Comparison of ENCODE assay signal across 8 cellular contexts in genomic region chr9:89309608-89310485, GRCh38. TPM values are rescaled to one million over a fixed set of nuclear protein-coding genes. Genes with fewer than 3 reads are reported as not detected.
DNase-seq lines count a peak whose midpoint lies in the region; ATAC-seq, FAIRE-seq and TF ChIP-seq lines count a peak whose summit lies in the region.

No MANE protein-coding gene starts in this region.

- 28% methylated on average over 24 of the region's 25 CpGs; no CpG with 5 or more reads in 1 of the 2 experiments for WGBS in H1 (ENCODE audit: extremely low coverage in 1 of 2, insufficient coverage in 1 of 2, insufficient read length in 1 of 2, insufficient replicate concordance in 2 of 2, low coverage in 1 of 2, low lambda C conversion rate in 2 of 2, missing lambda C conversion rate in 1 of 2), 2 experiments

- peak overlapping the region; percentile 100; the same call in 1 of the 2 replicates for H4K8ac ChIP-seq in H1 (ENCODE audit: extremely low read depth, insufficient read depth, low read length)

- peak in 1 of 2 experiments; percentile 63; a peak in 1 of 3 replicates for TF ChIP-seq POLR2A in H1 (IDR thresholded peaks at IDR 0.05; ENCODE audit: control extremely low read depth in 1 of 2, low read depth in 2 of 2, low read length in 2 of 2)

- no peak overlapping the region for H3K23ac ChIP-seq in H1 (ENCODE audit: insufficient read length)

- H2BK120ac ChIP-seq in H1 (replicated peaks; ENCODE audit: low read depth, low read length) = no peak overlapping the region

- ATAC-seq in SK-N-SH treated with all-trans-retinoic acid at 6 μM for 48 hours (no peak), HG02970 (IDR thresholded peaks at IDR 0.05; ENCODE audit: low FRiP score, unreplicated experiment) (no peak)

- H3K56ac ChIP-seq in H1 (replicated peaks; ENCODE audit: insufficient read length, low read depth, low read length) = peak overlapping the region; percentile 35

- no peak overlapping the region for H2BK20ac ChIP-seq in H1 (ENCODE audit: low read length)

- no peak overlapping the region for H2AFZ ChIP-seq in H1 (ENCODE audit: low read length)

- H3K4me3 Mint-ChIP-seq in neural crest cell = peak overlapping the region; percentile 88

- no peak overlapping the region; the same call in 1 of the 2 replicates for H3K18ac ChIP-seq in H1 (ENCODE audit: extremely low read depth, low read length)

- POLR2A ChIA-PET in H1 (lab: Charles Lee; ENCODE audit: partially characterized antibody) = interaction anchor here (0.7 to 2.5 kb wide), 24 partner anchors 9 to 681 kb away, joined by 3 to 33 read pairs (median 3); partner anchors contain the start of genes SECISBP2 and SHC3

- H2BK5ac ChIP-seq in H1 (ENCODE audit: low read depth, low read length) = peak overlapping the region; percentile 95

- peak overlapping the region; percentile 50 for H4K5ac ChIP-seq in H1 (ENCODE audit: insufficient read length, low read depth, low read length)

- H3K79me2 ChIP-seq in H1 (ENCODE audit: control insufficient read depth in 1 of 2, insufficient read depth in 2 of 2, low read length in 2 of 2) = peaks cover 36 to 44% of the 10 kb centered on the region in 2 experiments

- H4K20me1 ChIP-seq in H1 (replicated peaks in 1 of 2; ENCODE audit: control insufficient read depth in 1 of 2, insufficient read depth in 2 of 2, low read length in 2 of 2) = peaks cover 12 to 24% of the 10 kb centered on the region in 2 experiments

- H3K4me2 ChIP-seq in H1 (ENCODE audit: insufficient read depth in 1 of 2, low read depth in 2 of 2, low read length in 2 of 2) = peak overlapping the region; percentile 63 to 87

- H3K14ac ChIP-seq in H1 (ENCODE audit: insufficient read length) = no peak overlapping the region

- peaks cover 0 to 29% (median 3%) of the 10 kb centered on the region in 4 experiments; a peak in 4 of 8 replicates for H3K36me3 ChIP-seq in H1 (ENCODE audit: control insufficient read depth in 2 of 4, insufficient read depth in 4 of 4, low read length in 3 of 4)

- H3K36me3 Mint-ChIP-seq in neural crest cell (ENCODE audit: low read depth) = peaks cover 13% of the 10 kb centered on the region

- DNase-seq in DMS 273 (lab: John Stamatoyannopoulos, UW; ENCODE audit: unreplicated experiment) (peak; percentile 20), DMS 273 treated with DMSO at 0.1 percent for 48 hours (lab: John Stamatoyannopoulos, UW) (no peak), H1 (ENCODE audit: low read depth in 1 of 2, low spot score in 2 of 2) (no peak), neural crest cell (ENCODE audit: low read depth, low spot score) (no peak), AML-193 (lab: John Stamatoyannopoulos, UW) (no peak), MV-4-11 (lab: John Stamatoyannopoulos, UW) (no peak)

- peak overlapping the region; percentile 69 to 100 (median 90) for H3K4me3 ChIP-seq in H1 (ENCODE audit: extremely low read depth in 1 of 4, insufficient read depth in 2 of 4, low read depth in 3 of 4, low read length in 4 of 4)

- TF ChIP-seq CTCF in H1 (IDR thresholded peaks at IDR 0.05; ENCODE audit: control extremely low read depth in 1 of 3, insufficient read depth in 1 of 3, low read depth in 1 of 3, low read length in 3 of 3) (no peak), neural crest cell (conservative IDR thresholded peaks at IDR 0.05) (no peak)

- H3K4me1 ChIP-seq in H1 (replicated peaks in 1 of 4; ENCODE audit: control insufficient read depth in 3 of 4, insufficient read depth in 4 of 4, low read length in 3 of 4) = peaks cover 0 to 6% (median 3%) of the 10 kb centered on the region in 4 experiments; a peak in 5 of 7 replicates

- peak overlapping the region; percentile 91 to 98 (median 96) for H3K9ac ChIP-seq in H1 (replicated peaks in 1 of 4; ENCODE audit: extremely low read depth in 1 of 4, low read depth in 3 of 4, low read length in 3 of 4)

- no peak overlapping the region; the same call in none of the 2 replicates for H2BK12ac ChIP-seq in H1 (ENCODE audit: low read depth, low read length)

- H3K9me3 Mint-ChIP-seq in neural crest cell = no peaks in the 10 kb centered on the region

- FAIRE-seq in H1 (lab: Jason Lieb, UNC) = no peak

- peaks cover 6% of the 10 kb centered on the region for H3K27me3 Mint-ChIP-seq in neural crest cell (ENCODE audit: low read depth)

- peaks cover 3% of the 10 kb centered on the region; the same call in 1 of the 2 replicates for H3K79me1 ChIP-seq in H1 (ENCODE audit: low read depth, low read length)

- CTCF ChIA-PET in H1 (lab: Charles Lee; ENCODE audit: partially characterized antibody) = interaction anchor here (0.5 to 0.9 kb wide), 2 partner anchors 31 to 791 kb away, joined by 3 to 5 read pairs; no protein-coding TSS in a partner anchor

- no peak overlapping the region for H2AK5ac ChIP-seq in H1 (ENCODE audit: low read depth, low read length)

- TF ChIP-seq EP300 in H1 (IDR thresholded peaks at IDR 0.05; ENCODE audit: borderline replicate concordance in 1 of 2, low read depth in 2 of 2, low read length in 2 of 2) = no peak

- H3K27ac Mint-ChIP-seq in neural crest cell (ENCODE audit: unreplicated experiment) = peak overlapping the region; percentile 97

- H3K27ac ChIP-seq in H1 (ENCODE audit: low read depth, low read length) = peak overlapping the region; percentile 96

- peak overlapping the region; percentile 27 for H3K4ac ChIP-seq in H1 (replicated peaks; ENCODE audit: insufficient read length, low read depth, low read length)

- no peak for TF ChIP-seq RAD21 in H1 (IDR thresholded peaks at IDR 0.05 in 1 of 2, conservative IDR thresholded peaks at IDR 0.05 in 1 of 2; ENCODE audit: low read depth in 2 of 2, low read length in 2 of 2)

- H4K91ac ChIP-seq in H1 (replicated peaks; ENCODE audit: insufficient read length, low read length) = peak overlapping the region; percentile 79

- H3K4me1 Mint-ChIP-seq in neural crest cell = peaks cover 39% of the 10 kb centered on the region

- H3K9me3 ChIP-seq in H1 (ENCODE audit: insufficient read depth in 2 of 2, low read depth in 1 of 2, low read length in 1 of 2) = no peaks in the 10 kb centered on the region

- 0 out of 2 replicates have a peak, but pooled peaks cover 2% of the 10 kb centered on the region for H3K23me2 ChIP-seq in H1 (ENCODE audit: low read depth, low read length)

- no peak overlapping the region for H2BK15ac ChIP-seq in H1 (ENCODE audit: low read length)

- H3K27me3 ChIP-seq in H1 (replicated peaks in 1 of 4; ENCODE audit: control insufficient read depth in 3 of 4, extremely low read depth in 1 of 4, insufficient read depth in 3 of 4, low read length in 3 of 4) = no peaks in the 10 kb centered on the region

TF ChIP-seq in SK-N-SH treated with all-trans-retinoic acid at 6 μM for 48 hours, 23 proteins besides CTCF, POLR2A, EP300 and RAD21:
- TF ChIP-seq, protein P1, sequence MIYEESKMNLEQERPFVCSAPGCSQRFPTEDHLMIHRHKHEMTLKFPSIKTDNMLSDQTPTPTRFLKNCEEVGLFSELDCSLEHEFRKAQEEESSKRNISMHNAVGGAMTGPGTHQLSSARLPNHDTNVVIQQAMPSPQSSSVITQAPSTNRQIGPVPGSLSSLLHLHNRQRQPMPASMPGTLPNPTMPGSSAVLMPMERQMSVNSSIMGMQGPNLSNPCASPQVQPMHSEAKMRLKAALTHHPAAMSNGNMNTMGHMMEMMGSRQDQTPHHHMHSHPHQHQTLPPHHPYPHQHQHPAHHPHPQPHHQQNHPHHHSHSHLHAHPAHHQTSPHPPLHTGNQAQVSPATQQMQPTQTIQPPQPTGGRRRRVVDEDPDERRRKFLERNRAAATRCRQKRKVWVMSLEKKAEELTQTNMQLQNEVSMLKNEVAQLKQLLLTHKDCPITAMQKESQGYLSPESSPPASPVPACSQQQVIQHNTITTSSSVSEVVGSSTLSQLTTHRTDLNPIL (CRISPR knock-in tag; IDR thresholded peaks at IDR 0.05; ENCODE audit: low read depth) = 0 out of 2 replicates have a peak, but pooled peaks have one; percentile 19
- TF ChIP-seq OSR1 (CRISPR knock-in tag; IDR thresholded peaks at IDR 0.05) = no peak

TF ChIP-seq in H1, 55 proteins besides CTCF, POLR2A, EP300 and RAD21:
- 0 out of 2 replicates have a peak, but pooled peaks have one; percentile 15 for TF ChIP-seq POLR2AphosphoS5 (IDR thresholded peaks at IDR 0.05; ENCODE audit: low read depth, low read length)
- TF ChIP-seq GABPA (IDR thresholded peaks at IDR 0.05; ENCODE audit: borderline replicate concordance, insufficient read depth, low read length) = no peak
- 0 out of 2 replicates have a peak, but pooled peaks have one; percentile 22 for TF ChIP-seq TBP (IDR thresholded peaks at IDR 0.05; ENCODE audit: low read depth, low read length)
- TF ChIP-seq ATF3 (IDR thresholded peaks at IDR 0.05; ENCODE audit: insufficient read depth, low read depth, low read length) = no peak
- TF ChIP-seq BACH1 (IDR thresholded peaks at IDR 0.05; ENCODE audit: low read length) = no peak
- TF ChIP-seq CHD1 (IDR thresholded peaks at IDR 0.05; ENCODE audit: low read depth, low read length) = peak; percentile 70; the same call in 1 of the 2 replicates
- no peak for TF ChIP-seq BRCA1 (IDR thresholded peaks at IDR 0.05; ENCODE audit: low read depth, low read length)
- TF ChIP-seq KDM1A (IDR thresholded peaks at IDR 0.05; ENCODE audit: borderline replicate concordance, low read length) = no peak

RNA-seq across cellular contexts. Expression of gene CKS2, which starts 1.1 kb away (rescaled TPM):
- 320 and 337 TPM in 2 replicates for total RNA-seq in H1 (2021; fragmentation: NEBNext Ultra II Directional; extraction: Animal tissue kit (Norgen Biotek cat#: 25700))
- polyA plus RNA-seq in H1 (2011; rRNA removed) = 595 and 689 TPM in 2 replicates
- 655 TPM for polyA plus RNA-seq in H1 (2011; cell fraction: cytosol; rRNA removed)
- 203 TPM for polyA plus RNA-seq in H1 (2011; cell fraction: nucleus; rRNA removed)
- 286 to 484 TPM (median 379 TPM) in 4 replicates for polyA plus RNA-seq in H1 (2012, experiment 1 of 2)
- polyA plus RNA-seq in H1 (2012, experiment 2 of 2) = 874 TPM
- 200 TPM for polyA plus RNA-seq in H1 (2013, experiment 1 of 2)
- polyA plus RNA-seq in H1 (2013, experiment 2 of 2) = 204 TPM
- polyA minus RNA-seq in H1 (2011; rRNA and poly(A)+ RNA removed) = 251 and 296 TPM in 2 replicates
- polyA minus RNA-seq in H1 (2011; cell fraction: cytosol; rRNA and poly(A)+ RNA removed) = 162 TPM
- 82.4 TPM for polyA minus RNA-seq in H1 (2011; cell fraction: nucleus; rRNA and poly(A)+ RNA removed)
- total RNA-seq in neural crest cell = 174 and 184 TPM in 2 replicates

RNA-seq across cellular contexts. Expression of gene SECISBP2, which starts 8.5 kb away (rescaled TPM):
- 58.4 and 61.7 TPM in 2 replicates for total RNA-seq in H1 (2021; fragmentation: NEBNext Ultra II Directional; extraction: Animal tissue kit (Norgen Biotek cat#: 25700))
- polyA plus RNA-seq in H1 (2011; rRNA removed) = 36.4 and 39.0 TPM in 2 replicates
- 58.9 TPM for polyA plus RNA-seq in H1 (2011; cell fraction: cytosol; rRNA removed)
- polyA plus RNA-seq in H1 (2011; cell fraction: nucleus; rRNA removed) = 117 TPM
- 44.2 to 55.7 TPM (median 51.3 TPM) in 4 replicates for polyA plus RNA-seq in H1 (2012, experiment 1 of 2)
- 4.2 TPM for polyA plus RNA-seq in H1 (2012, experiment 2 of 2)
- 75.9 TPM for polyA plus RNA-seq in H1 (2013, experiment 1 of 2)
- polyA plus RNA-seq in H1 (2013, experiment 2 of 2) = 69.4 TPM
- 55.7 and 61.5 TPM in 2 replicates for polyA minus RNA-seq in H1 (2011; rRNA and poly(A)+ RNA removed)
- 26.3 TPM for polyA minus RNA-seq in H1 (2011; cell fraction: cytosol; rRNA and poly(A)+ RNA removed)
- 111 TPM for polyA minus RNA-seq in H1 (2011; cell fraction: nucleus; rRNA and poly(A)+ RNA removed)
- total RNA-seq in neural crest cell = 56.7 and 62.6 TPM in 2 replicates
